ENCODE assay signal across 12 cellular contexts in the genomic region with DNA sequence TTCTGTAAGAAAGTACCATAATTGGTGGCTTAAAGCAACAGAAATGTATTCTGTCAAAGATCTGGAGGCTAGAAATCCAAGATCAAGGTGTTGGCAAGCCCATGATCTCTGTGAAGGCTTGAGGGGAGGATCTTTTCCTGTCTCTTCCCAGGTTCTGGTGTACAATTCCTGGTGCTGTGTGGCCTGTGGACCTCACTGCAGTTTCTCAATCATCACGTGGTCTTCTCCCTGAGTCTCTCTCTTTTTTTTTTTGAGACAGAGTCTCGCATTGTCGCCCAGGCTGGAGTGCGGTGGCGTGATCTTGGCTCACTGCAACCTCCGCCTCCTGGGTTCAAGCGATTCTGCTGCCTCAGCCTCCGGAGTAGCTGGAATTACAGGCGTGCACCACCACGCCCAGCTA. TPM values are rescaled to one million over a fixed set of nuclear protein-coding genes. Genes with fewer than 3 reads are reported as not detected.
DNase-seq lines count a peak whose midpoint lies in the region; ATAC-seq, FAIRE-seq and TF ChIP-seq lines count a peak whose summit lies in the region.
"Not testable (repeated sequence)": the region's sequence is repeated elsewhere in the genome, so short reads cannot be mapped to it uniquely, and the experiment has no call there.
"Had no signal": no experiment of that assay in that cellular context is flagged by ENCODE, and none has a peak within 500 bp of the region (broad histone marks: within the 10 kb centered on the region; RNA-seq: fewer than 3 reads in every experiment).

No MANE protein-coding gene starts in this region.

- not testable (repeated sequence) for H3K27me3 Mint-ChIP-seq in endodermal cell (ENCODE audit: insufficient read depth); neural progenitor cell (ENCODE audit: insufficient read depth, low read depth); type B pancreatic cell
- peaks cover 14% of the 10 kb centered on the region for H3K27me3 Mint-ChIP-seq in nephron progenitor cell (ENCODE audit: low read depth, poor library complexity)

- not testable (repeated sequence) for H2AFZ ChIP-seq in IMR-90 (replicated peaks; ENCODE audit: low read length, poor library complexity); HepG2 (ENCODE audit: low read length); neural progenitor cell (replicated peaks)

- not testable (repeated sequence) for BruUV-seq in IMR-90 (replicated peaks; lab: Mats Ljungman, UMichigan); HepG2 (replicated peaks; lab: Mats Ljungman, UMichigan)

- intact Hi-C loops in IMR-90 (cut with micrococcal nuclease); HepG2 (cut with micrococcal nuclease; ENCODE audit: unreplicated experiment): not testable (repeated sequence)

- H3K9me3 ChIP-seq in IMR-90 (ENCODE audit: control insufficient read depth, insufficient read depth, low read length); HepG2 (ENCODE audit: low read length); neural progenitor cell (ENCODE audit: low read depth): not testable (repeated sequence)
- H3K9me3 ChIP-seq in endodermal cell (ENCODE audit: control insufficient read depth, low read length): peaks cover 16% of the 10 kb centered on the region

- not testable (repeated sequence) for H4K20me1 ChIP-seq in IMR-90 (ENCODE audit: insufficient read depth, low read length); HepG2 (ENCODE audit: insufficient read depth, low read length); neural progenitor cell (ENCODE audit: low read depth)

- in situ Hi-C loops in IMR-90 (cut with MboI; ENCODE audit: low sequenced_read_pairs): loop anchor here (5.0 kb wide), 1 partner anchor 41 kb away; no protein-coding TSS in a partner anchor
- in situ Hi-C loops in HepG2 (cut with HindIII; ENCODE audit: extremely low pct_ligation_motif_present, low pct_unique_long_range_greater_than_20kb): not testable (repeated sequence)

- peak overlapping the region; percentile 18; the same call in 1 of the 2 replicates for H3K4ac ChIP-seq in IMR-90 (ENCODE audit: low read depth, low read length)

- H3K9me3 Mint-ChIP-seq in endodermal cell (peaks cover 17% of the 10 kb centered on the region), nephron progenitor cell (peaks cover 16% of the 10 kb centered on the region)
- H3K9me3 Mint-ChIP-seq in neural progenitor cell, type B pancreatic cell: not testable (repeated sequence)

- H3K27me3 ChIP-seq in IMR-90 (ENCODE audit: control insufficient read depth, insufficient read depth, low read length); endodermal cell (ENCODE audit: control insufficient read depth, insufficient read depth, low read length, poor library complexity, severe bottlenecking); HepG2 (ENCODE audit: control insufficient read depth in 1 of 2, insufficient read depth in 2 of 2, low read length in 2 of 2); neural progenitor cell: not testable (repeated sequence)

- not testable (repeated sequence) for H4K5ac ChIP-seq in IMR-90 (ENCODE audit: low read depth, low read length)

- H3K56ac ChIP-seq in IMR-90 (ENCODE audit: extremely low read depth, insufficient read depth, low read length): not testable (repeated sequence)

- H3K9me1 ChIP-seq in IMR-90 (ENCODE audit: insufficient read depth, low read length): not testable (repeated sequence)

- not testable (repeated sequence) for H3K4me1 ChIP-seq in IMR-90 (ENCODE audit: control insufficient read depth, insufficient read depth, low read length); endodermal cell (ENCODE audit: control insufficient read depth, insufficient read depth, low read length)
- H3K4me1 ChIP-seq in HepG2 (ENCODE audit: insufficient read depth, low read length): peaks cover 14% of the 10 kb centered on the region; the same call in 1 of the 2 replicates
- peaks cover 17% of the 10 kb centered on the region for H3K4me1 ChIP-seq in neural progenitor cell

- not testable (repeated sequence) for H2BK5ac ChIP-seq in IMR-90 (ENCODE audit: low read depth, low read length, poor library complexity, severe bottlenecking)

- H4K8ac ChIP-seq in IMR-90 (ENCODE audit: low read depth in 2 of 2, low read length in 2 of 2): not testable (repeated sequence)

- H3K4me3 Mint-ChIP-seq in endodermal cell, nephron progenitor cell, type B pancreatic cell: not testable (repeated sequence)
- peak overlapping the region; percentile 52 for H3K4me3 Mint-ChIP-seq in neural progenitor cell

- 98% methylated on average over 8 of the region's 10 CpGs; no CpG with 5 or more reads in 1 of the 2 experiments for WGBS in IMR-90 (ENCODE audit: extremely low coverage in 2 of 2, insufficient read length in 1 of 2), 2 experiments
- WGBS in endodermal cell (ENCODE audit: insufficient coverage in 1 of 2, insufficient read length in 1 of 2), 2 experiments: 83 to 100% methylated on average over 3 to 10 of the region's 10 CpGs
- 17% methylated on average over 10 of the region's 10 CpGs for WGBS in HepG2 (ENCODE audit: low lambda C conversion rate)

- peak; percentile 67 for FAIRE-seq in HepG2 (lab: Jason Lieb, UNC)

- not testable (repeated sequence) for TF ChIP-seq EP300 in HepG2 (IDR thresholded peaks at IDR 0.05; ENCODE audit: low read depth in 2 of 2, low read length in 2 of 2); HepG2 (CRISPR knock-in tag; IDR thresholded peaks at IDR 0.05; ENCODE audit: borderline replicate concordance)

- TF ChIP-seq POLR2A in IMR-90 (IDR thresholded peaks at IDR 0.05; ENCODE audit: low read depth, low read length); HepG2 (IDR thresholded peaks at IDR 0.05; ENCODE audit: insufficient read depth in 1 of 2, low read depth in 2 of 2, low read length in 2 of 2): not testable (repeated sequence)

- not testable (repeated sequence) for H3K9ac ChIP-seq in IMR-90 (ENCODE audit: low read depth, low read length); endodermal cell (ENCODE audit: extremely low read depth, low read length, poor library complexity, severe bottlenecking); HepG2 (ENCODE audit: insufficient read depth, low read depth, low read length); neural progenitor cell

- H2BK20ac ChIP-seq in IMR-90 (ENCODE audit: low read depth, low read length): not testable (repeated sequence)

- peaks cover 21% of the 10 kb centered on the region for H3F3A ChIP-seq in neural progenitor cell (ENCODE audit: low read depth)

- not testable (repeated sequence) for H2BK15ac ChIP-seq in IMR-90 (ENCODE audit: low read depth, low read length)

- H3K36me3 Mint-ChIP-seq in endodermal cell (ENCODE audit: low read depth): peaks cover 22% of the 10 kb centered on the region
- not testable (repeated sequence) for H3K36me3 Mint-ChIP-seq in nephron progenitor cell (ENCODE audit: low read depth); neural progenitor cell; type B pancreatic cell

- H3K23ac ChIP-seq in IMR-90 (ENCODE audit: low read depth, low read length): not testable (repeated sequence)

- H3K14ac ChIP-seq in IMR-90 (replicated peaks; ENCODE audit: low read depth, low read length): not testable (repeated sequence)

- H3K4me3 ChIP-seq in IMR-90 (ENCODE audit: insufficient read depth, low read depth, low read length); endodermal cell (ENCODE audit: low read length); HepG2 (replicated peaks in 1 of 3; ENCODE audit: insufficient read depth in 1 of 3, low read depth in 2 of 3, low read length in 3 of 3); neural progenitor cell: not testable (repeated sequence)

- not testable (repeated sequence) for H3K18ac ChIP-seq in IMR-90 (ENCODE audit: low read depth, low read length)

- not testable (repeated sequence) for TF ChIP-seq CTCF in IMR-90 (conservative IDR thresholded peaks at IDR 0.05; ENCODE audit: low read depth, low read length); endodermal cell (conservative IDR thresholded peaks at IDR 0.05); HepG2 (CRISPR knock-in tag; IDR thresholded peaks at IDR 0.05); nephron progenitor cell (IDR thresholded peaks at IDR 0.05); neural progenitor cell (IDR thresholded peaks at IDR 0.05); type B pancreatic cell (conservative IDR thresholded peaks at IDR 0.05)

- H2BK120ac ChIP-seq in IMR-90 (ENCODE audit: low read depth, low read length): not testable (repeated sequence)

- H3K4me2 ChIP-seq in IMR-90 (ENCODE audit: low read depth, low read length); neural progenitor cell: not testable (repeated sequence)
- H3K4me2 ChIP-seq in HepG2 (ENCODE audit: low read depth, low read length): peak overlapping the region; percentile 35; the same call in 1 of the 2 replicates

- POLR2A ChIA-PET in IMR-90 (lab: Charles Lee; ENCODE audit: unreplicated experiment); HepG2 (lab: Yijun Ruan, JAX): not testable (repeated sequence)

- CTCF ChIA-PET in IMR-90 (lab: Yijun Ruan, JAX); HepG2 (lab: Yijun Ruan, JAX; ENCODE audit: low intra/inter-chr PET ratio, low total read pairs): not testable (repeated sequence)

- H3K27ac Mint-ChIP-seq in endodermal cell: peak overlapping the region; percentile 58
- peak overlapping the region; percentile 36 for H3K27ac Mint-ChIP-seq in nephron progenitor cell
- not testable (repeated sequence) for H3K27ac Mint-ChIP-seq in neural progenitor cell, type B pancreatic cell

- not testable (repeated sequence) for H3K36me3 ChIP-seq in IMR-90 (ENCODE audit: control insufficient read depth, insufficient read depth, low read length); endodermal cell (ENCODE audit: control insufficient read depth, insufficient read depth, low read length); HepG2 (replicated peaks in 1 of 2; ENCODE audit: control insufficient read depth in 1 of 2, insufficient read depth in 2 of 2, low read length in 2 of 2); neural progenitor cell

- dilution Hi-C loops in IMR-90 (cut with HindIII; ENCODE audit: low sequenced_read_pairs, unreplicated experiment): not testable (repeated sequence)

- H4K91ac ChIP-seq in IMR-90 (ENCODE audit: insufficient read depth, low read depth, low read length): not testable (repeated sequence)

- H3K27ac ChIP-seq in IMR-90 (ENCODE audit: insufficient read depth, low read length); endodermal cell (ENCODE audit: low read depth, low read length); HepG2 (ENCODE audit: extremely low read length, insufficient read depth, low read length); neural progenitor cell: not testable (repeated sequence)

- H2AK9ac ChIP-seq in IMR-90 (replicated peaks; ENCODE audit: low read depth, low read length, poor library complexity): peak overlapping the region; percentile 70

- H2AK5ac ChIP-seq in IMR-90 (ENCODE audit: low read depth, low read length): 0 out of 2 replicates have a peak overlapping the region, but pooled peaks have one; percentile 50

- H3K4me1 Mint-ChIP-seq in endodermal cell; nephron progenitor cell; type B pancreatic cell (ENCODE audit: unreplicated experiment): not testable (repeated sequence)
- peaks cover 20% of the 10 kb centered on the region for H3K4me1 Mint-ChIP-seq in neural progenitor cell

- H3K79me1 ChIP-seq in IMR-90 (ENCODE audit: low read depth in 1 of 2, low read length in 2 of 2): not testable (repeated sequence)

- DNase-seq in IMR-90; endodermal cell; nephron progenitor cell; neural progenitor cell (ENCODE audit: low spot score): not testable (repeated sequence)
- DNase-seq in HepG2 (ENCODE audit: low spot score) (peak; percentile 33), type B pancreatic cell (ENCODE audit: extremely low spot score, unreplicated experiment) (peak; percentile 29)

- not testable (repeated sequence) for ATAC-seq in IMR-90 (ENCODE audit: low read depth)
- ATAC-seq in HepG2: peak; percentile 84

- not testable (repeated sequence) for H3K79me2 ChIP-seq in HepG2 (ENCODE audit: insufficient read depth, low read length); neural progenitor cell (ENCODE audit: low read depth)

- not testable (repeated sequence) for TF ChIP-seq RAD21 in IMR-90 (IDR thresholded peaks at IDR 0.05; ENCODE audit: low read length); HepG2 (CRISPR knock-in tag; IDR thresholded peaks at IDR 0.05)

RNA-seq across cellular contexts. Expression of a gene that starts 12.7 kb away (rescaled TPM):
- total RNA-seq in IMR-90 (2012; rRNA removed) (1.1 and 1.3 TPM in 2 replicates), endodermal cell (1 to 10 TPM; 3.0 to 5.6 TPM), HepG2 (2016; rRNA removed; fragmentation: Illumina TruSeq; extraction: Trizol) (1.2 and 1.4 TPM in 2 replicates), neural progenitor cell (ENCODE audit: low replicate concordance) (not detected in 2 replicates), type B pancreatic cell (ENCODE audit: low replicate concordance) (0.40 TPM in 1 of 2 replicates, not detected in the other)
- polyA plus RNA-seq in IMR-90 (2012; rRNA removed) (2.0 and 2.5 TPM in 2 replicates), HepG2 (2011; rRNA removed) (1.3 and 1.6 TPM in 2 replicates)
- polyA plus RNA-seq in IMR-90 (2012; cell fraction: cytosol; rRNA removed): 2.1 and 4.5 TPM in 2 replicates
- polyA plus RNA-seq in IMR-90 (2012; cell fraction: nucleus; rRNA removed; ENCODE audit: low replicate concordance): 2.3 and 2.9 TPM in 2 replicates
- 1.3 TPM for polyA plus RNA-seq in endodermal cell (2013, experiment 1 of 2)
- 0.21 TPM for polyA plus RNA-seq in endodermal cell (2013, experiment 2 of 2)
- 1.0 and 1.6 TPM in 2 replicates for total RNA-seq in HepG2 (2016; cell fraction: cytosol; rRNA removed; fragmentation: Illumina TruSeq; extraction: Trizol; ENCODE audit: low read depth)
- 1.2 and 1.3 TPM in 2 replicates for total RNA-seq in HepG2 (2016; cell fraction: insoluble cytoplasmic fraction; rRNA removed; fragmentation: Illumina TruSeq; extraction: Trizol)
- 1.8 and 2.4 TPM in 2 replicates for total RNA-seq in HepG2 (2016; cell fraction: membrane; rRNA removed; fragmentation: Illumina TruSeq; extraction: Trizol)
- 0.31 and 0.40 TPM in 2 replicates for total RNA-seq in HepG2 (2016; cell fraction: nucleus; rRNA removed; fragmentation: Illumina TruSeq; extraction: Trizol)
- 1.1 and 2.2 TPM in 2 replicates for polyA plus RNA-seq in HepG2 (2011; cell fraction: cytosol; rRNA removed)
- polyA plus RNA-seq in HepG2 (2011; cell fraction: nucleus; rRNA removed): 0.83 and 1.9 TPM in 2 replicates
- polyA plus RNA-seq in HepG2 (2012): 0.83 TPM in 2 replicates
- 1.3 and 2.1 TPM in 2 replicates for polyA plus RNA-seq in HepG2 (2016; cell fraction: cytosol; fragmentation: Illumina TruSeq; extraction: Trizol; ENCODE audit: low read depth)
- polyA plus RNA-seq in HepG2 (2016; cell fraction: insoluble cytoplasmic fraction; fragmentation: Illumina TruSeq; extraction: Trizol; ENCODE audit: low read depth): 0.84 and 0.90 TPM in 2 replicates
- 1.2 and 1.6 TPM in 2 replicates for polyA plus RNA-seq in HepG2 (2016; cell fraction: membrane; fragmentation: Illumina TruSeq; extraction: Trizol; ENCODE audit: low read depth)
- 0.96 and 1.1 TPM in 2 replicates for polyA plus RNA-seq in HepG2 (2016; cell fraction: nucleus; fragmentation: Illumina TruSeq; extraction: Trizol; ENCODE audit: insufficient read depth, low read depth)
- 1.0 TPM in 1 of 2 replicates, not detected in the other for polyA minus RNA-seq in HepG2 (2011; rRNA and poly(A)+ RNA removed; ENCODE audit: low replicate concordance)
- 0.35 TPM in 1 of 2 replicates, not detected in the other for polyA minus RNA-seq in HepG2 (2011; cell fraction: cytosol; rRNA and poly(A)+ RNA removed)
- 0.50 and 1.5 TPM in 2 replicates for polyA minus RNA-seq in HepG2 (2011; cell fraction: nucleus; rRNA and poly(A)+ RNA removed)
- total RNA-seq: A673; B cell; CD4-positive, alpha-beta memory T cell; CD4-positive, CD25-positive, alpha-beta regulatory T cell; CD8-positive, alpha-beta memory T cell had no signal
- polyA plus RNA-seq: CD14-positive monocyte; CD4-positive, alpha-beta memory T cell; CD4-positive, CD25-positive, alpha-beta regulatory T cell; CD8-positive, alpha-beta memory T cell had no signal

RNA-seq across cellular contexts. Expression of a gene that starts 52.2 kb away (rescaled TPM):
- total RNA-seq in IMR-90 (2012; rRNA removed): 8.9 and 9.1 TPM in 2 replicates
- polyA plus RNA-seq in IMR-90 (2012; rRNA removed): 86.2 and 108 TPM in 2 replicates
- polyA plus RNA-seq in IMR-90 (2012; cell fraction: cytosol; rRNA removed): 69.9 and 88.4 TPM in 2 replicates
- polyA plus RNA-seq in IMR-90 (2012; cell fraction: nucleus; rRNA removed; ENCODE audit: low replicate concordance): 148 and 251 TPM in 2 replicates
- 10 to 100 TPM; 23.4 to 24.0 TPM for total RNA-seq in endodermal cell
- polyA plus RNA-seq in endodermal cell (2013, experiment 1 of 2): 86.6 TPM
- polyA plus RNA-seq in endodermal cell (2013, experiment 2 of 2): 67.0 TPM
- total RNA-seq in HepG2 (2016; rRNA removed; fragmentation: Illumina TruSeq; extraction: Trizol): 84.6 and 132 TPM in 2 replicates
- total RNA-seq in HepG2 (2016; cell fraction: cytosol; rRNA removed; fragmentation: Illumina TruSeq; extraction: Trizol; ENCODE audit: low read depth): 43.5 and 50.3 TPM in 2 replicates
- 77.0 and 127 TPM in 2 replicates for total RNA-seq in HepG2 (2016; cell fraction: insoluble cytoplasmic fraction; rRNA removed; fragmentation: Illumina TruSeq; extraction: Trizol)
- 144 and 145 TPM in 2 replicates for total RNA-seq in HepG2 (2016; cell fraction: membrane; rRNA removed; fragmentation: Illumina TruSeq; extraction: Trizol)
- 105 and 134 TPM in 2 replicates for total RNA-seq in HepG2 (2016; cell fraction: nucleus; rRNA removed; fragmentation: Illumina TruSeq; extraction: Trizol)
- polyA plus RNA-seq in HepG2 (2011; rRNA removed): 242 and 284 TPM in 2 replicates
- 101 and 160 TPM in 2 replicates for polyA plus RNA-seq in HepG2 (2011; cell fraction: cytosol; rRNA removed)
- 555 and 802 TPM in 2 replicates for polyA plus RNA-seq in HepG2 (2011; cell fraction: nucleus; rRNA removed)
- polyA plus RNA-seq in HepG2 (2012): 157 and 253 TPM in 2 replicates
- polyA plus RNA-seq in HepG2 (2016; cell fraction: cytosol; fragmentation: Illumina TruSeq; extraction: Trizol; ENCODE audit: low read depth): 47.6 and 47.9 TPM in 2 replicates
- 136 and 193 TPM in 2 replicates for polyA plus RNA-seq in HepG2 (2016; cell fraction: insoluble cytoplasmic fraction; fragmentation: Illumina TruSeq; extraction: Trizol; ENCODE audit: low read depth)
- 144 and 154 TPM in 2 replicates for polyA plus RNA-seq in HepG2 (2016; cell fraction: membrane; fragmentation: Illumina TruSeq; extraction: Trizol; ENCODE audit: low read depth)
- polyA plus RNA-seq in HepG2 (2016; cell fraction: nucleus; fragmentation: Illumina TruSeq; extraction: Trizol; ENCODE audit: insufficient read depth, low read depth): 467 and 522 TPM in 2 replicates
- 24.5 and 186 TPM in 2 replicates for polyA minus RNA-seq in HepG2 (2011; rRNA and poly(A)+ RNA removed; ENCODE audit: low replicate concordance)
- polyA minus RNA-seq in HepG2 (2011; cell fraction: cytosol; rRNA and poly(A)+ RNA removed): 155 and 166 TPM in 2 replicates
- polyA minus RNA-seq in HepG2 (2011; cell fraction: nucleus; rRNA and poly(A)+ RNA removed): 97.5 and 127 TPM in 2 replicates
- 6.2 and 22.1 TPM in 2 replicates for total RNA-seq in neural progenitor cell (ENCODE audit: low replicate concordance)
- 92.2 and 118 TPM in 2 replicates for total RNA-seq in type B pancreatic cell (ENCODE audit: low replicate concordance)
- polyA plus RNA-seq: CD14-positive monocyte; CD4-positive, alpha-beta memory T cell; CD4-positive, CD25-positive, alpha-beta regulatory T cell; CD8-positive, alpha-beta memory T cell had no signal
